In genomic region chr3:119595639-119596329, GRCh38 we compare ENCODE assay signal across 1 cellular context.
TF ChIP-seq lines count a peak whose summit lies in the region.

No MANE protein-coding gene starts in this region.

TF ChIP-seq in A549, 52 proteins besides CTCF, POLR2A, EP300 and RAD21 (continued from another document):
- no peak for TF ChIP-seq HMGXB4 (CRISPR knock-in tag; IDR thresholded peaks at IDR 0.05; ENCODE audit: borderline replicate concordance)
- TF ChIP-seq RARB (CRISPR knock-in tag; IDR thresholded peaks at IDR 0.05), result no peak
- TF ChIP-seq CHD2 (IDR thresholded peaks at IDR 0.05; ENCODE audit: low read length, partially characterized antibody), result no peak
- TF ChIP-seq MAFK (IDR thresholded peaks at IDR 0.05; ENCODE audit: partially characterized antibody), result no peak
- TF ChIP-seq TP53 (CRISPR knock-in tag; IDR thresholded peaks at IDR 0.05), result no peak
- TF ChIP-seq E2F6 (IDR thresholded peaks at IDR 0.05; ENCODE audit: borderline replicate concordance, low read depth), result no peak
- no peak for TF ChIP-seq NFE2L2 (conservative IDR thresholded peaks at IDR 0.05; ENCODE audit: low read length)
- no peak for TF ChIP-seq HOXA7 (CRISPR knock-in tag; IDR thresholded peaks at IDR 0.05)
